In the genomic region with DNA sequence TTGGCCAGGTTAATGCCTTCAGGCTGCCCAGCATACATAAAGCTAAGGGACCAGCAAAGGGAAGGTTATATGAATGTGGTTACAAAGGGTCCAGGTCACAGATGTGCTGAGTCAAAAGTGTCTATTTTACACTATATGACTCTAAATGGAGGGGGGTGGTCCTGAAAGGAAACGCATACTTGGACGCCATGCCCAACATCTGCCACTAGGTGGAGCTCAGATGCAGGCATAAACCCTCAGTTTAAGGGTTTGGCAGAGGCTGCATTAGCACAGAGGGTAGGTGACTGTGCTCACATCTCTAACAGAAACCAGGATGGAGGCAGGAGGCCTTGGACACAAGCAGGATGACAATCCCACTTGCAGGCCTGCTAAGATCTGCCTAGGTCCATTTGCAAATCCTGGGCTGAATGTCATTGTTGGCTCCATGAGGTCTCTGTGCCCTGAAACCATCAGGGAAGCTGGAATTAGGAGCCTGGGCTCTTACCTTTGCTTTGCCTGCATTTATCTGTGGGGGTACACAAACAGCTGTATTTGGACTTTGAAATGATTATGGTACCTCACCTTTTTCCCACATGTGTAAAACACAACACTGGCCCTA, we compare ENCODE assay signal across 8 cellular contexts. TPM values are rescaled to one million over a fixed set of nuclear protein-coding genes. Genes with fewer than 3 reads are reported as not detected.
DNase-seq lines count a peak whose midpoint lies in the region; ATAC-seq and TF ChIP-seq lines count a peak whose summit lies in the region.

No MANE protein-coding gene starts in this region.

- no peak overlapping the region for H3K4me2 ChIP-seq in osteoblast (ENCODE audit: insufficient read depth, low read length)

- no peak overlapping the region for H3K4me3 Mint-ChIP-seq in activated T-helper 1 cell treated with anti-CD3 and anti-CD28 coated beads, Interleukin-12 subunit alpha, Interleukin-12 subunit beta, Interleukin-2, Interleukin-4 antibody, amounts not matched to agents 30 ng/mL and 10 ng/mL and 1 ng/mL, durations not matched to agents 14 hours and 24 hours and 36 hours

- intact Hi-C loops in activated T-helper 1 cell treated with anti-CD3 and anti-CD28 coated beads, Interleukin-12 subunit alpha, Interleukin-12 subunit beta, Interleukin-2, Interleukin-4 antibody, amounts not matched to agents 30 ng/mL and 10 ng/mL and 1 ng/mL, durations not matched to agents 14 hours and 24 hours and 36 hours (cut with micrococcal nuclease) = loop anchor here (1.0 to 10.0 kb wide), 7 partner anchors 253 to 1863 kb away; no protein-coding TSS in a partner anchor
- intact Hi-C loops in transverse colon (cut with DNase I; ENCODE audit: low total_unique reads) = loop anchor here (5.0 kb wide), 1 partner anchor 1297 kb away; no protein-coding TSS in a partner anchor

- WGBS in transverse colon (ENCODE audit: low coverage in 1 of 2), 2 donors = 0 to 3% methylated on average over 2 of the region's 2 CpGs

- H3K27ac Mint-ChIP-seq in activated T-helper 1 cell treated with anti-CD3 and anti-CD28 coated beads, Interleukin-12 subunit alpha, Interleukin-12 subunit beta, Interleukin-2, Interleukin-4 antibody, amounts not matched to agents 30 ng/mL and 10 ng/mL and 1 ng/mL, durations not matched to agents 14 hours and 24 hours and 36 hours = no peak overlapping the region

- H3K36me3 Mint-ChIP-seq in activated T-helper 1 cell treated with anti-CD3 and anti-CD28 coated beads, Interleukin-12 subunit alpha, Interleukin-12 subunit beta, Interleukin-2, Interleukin-4 antibody, amounts not matched to agents 30 ng/mL and 10 ng/mL and 1 ng/mL, durations not matched to agents 14 hours and 24 hours and 36 hours (ENCODE audit: low read depth) = no peaks in the 10 kb centered on the region

- DNase-seq in AML-193 (lab: John Stamatoyannopoulos, UW) (peak; percentile 74), RKO (ENCODE audit: low spot score) (peak; percentile 63), fibroblast of villous mesenchyme (ENCODE audit: low read depth) (peak; percentile 67), osteoblast (ENCODE audit: insufficient read length, low spot score, missing footprints) (peak; percentile 49), transverse colon (peak; percentile 54)
- DNase-seq in Jurkat, Clone E6-1 (ENCODE audit: low read depth, low spot score) = peak; percentile 60
- peak; percentile 39 for DNase-seq in activated T-helper 1 cell treated with anti-CD3 and anti-CD28 coated beads, Interleukin-12 subunit alpha, Interleukin-12 subunit beta, Interleukin-2, Interleukin-4 antibody, amounts not matched to agents 30 ng/mL and 10 ng/mL and 1 ng/mL, durations not matched to agents 14 hours and 24 hours and 36 hours (ENCODE audit: low spot score)

- no peak for TF ChIP-seq EP300 in transverse colon (IDR thresholded peaks at IDR 0.05; ENCODE audit: low read depth)

- no peaks in the 10 kb centered on the region for H3K4me1 Mint-ChIP-seq in activated T-helper 1 cell treated with anti-CD3 and anti-CD28 coated beads, Interleukin-12 subunit alpha, Interleukin-12 subunit beta, Interleukin-2, Interleukin-4 antibody, amounts not matched to agents 30 ng/mL and 10 ng/mL and 1 ng/mL, durations not matched to agents 14 hours and 24 hours and 36 hours (ENCODE audit: low read depth)

- no peaks in the 10 kb centered on the region for H3K9me3 Mint-ChIP-seq in activated T-helper 1 cell treated with anti-CD3 and anti-CD28 coated beads, Interleukin-12 subunit alpha, Interleukin-12 subunit beta, Interleukin-2, Interleukin-4 antibody, amounts not matched to agents 30 ng/mL and 10 ng/mL and 1 ng/mL, durations not matched to agents 14 hours and 24 hours and 36 hours

- H3K4me3 ChIP-seq in Jurkat, Clone E6-1 (ENCODE audit: low read length) = no peak overlapping the region
- H3K4me3 ChIP-seq in fibroblast of villous mesenchyme (ENCODE audit: low read depth, low read length) = no peak overlapping the region
- H3K4me3 ChIP-seq in osteoblast (ENCODE audit: insufficient read depth, low read length) = no peak overlapping the region
- no peak overlapping the region for H3K4me3 ChIP-seq in transverse colon

- TF ChIP-seq CTCF in fibroblast of villous mesenchyme (IDR thresholded peaks at IDR 0.05; ENCODE audit: insufficient read depth, low read depth, low read length) (peak; percentile 98), osteoblast (IDR thresholded peaks at IDR 0.05; ENCODE audit: extremely low read depth, low read depth, low read length) (peak; percentile 98), transverse colon (IDR thresholded peaks at IDR 0.05) (peak; percentile 78 to 93 (median 91))

- no peak overlapping the region for H3K27ac ChIP-seq in osteoblast (ENCODE audit: low read depth, low read length)
- no peak overlapping the region for H3K27ac ChIP-seq in transverse colon

- H4K20me1 ChIP-seq in osteoblast (ENCODE audit: insufficient read depth, low read length) = no peaks in the 10 kb centered on the region

- H3K79me2 ChIP-seq in osteoblast (ENCODE audit: insufficient read depth, low read length) = no peaks in the 10 kb centered on the region

- no peak overlapping the region for H2AFZ ChIP-seq in osteoblast (ENCODE audit: low read length)

- no peaks in the 10 kb centered on the region for H3K9me3 ChIP-seq in osteoblast (ENCODE audit: low read depth, low read length)
- no peaks in the 10 kb centered on the region for H3K9me3 ChIP-seq in transverse colon

- H3K27me3 Mint-ChIP-seq in activated T-helper 1 cell treated with anti-CD3 and anti-CD28 coated beads, Interleukin-12 subunit alpha, Interleukin-12 subunit beta, Interleukin-2, Interleukin-4 antibody, amounts not matched to agents 30 ng/mL and 10 ng/mL and 1 ng/mL, durations not matched to agents 14 hours and 24 hours and 36 hours (ENCODE audit: insufficient read depth) = peaks cover 4% of the 10 kb centered on the region

- peak; percentile 50 for ATAC-seq in GM18870 (IDR thresholded peaks at IDR 0.05; ENCODE audit: unreplicated experiment)

- H3K27me3 ChIP-seq in osteoblast (ENCODE audit: insufficient read depth, low read length) (peaks cover 2% of the 10 kb centered on the region), transverse colon (no peaks in the 10 kb centered on the region)

- no peaks in the 10 kb centered on the region for H3K36me3 ChIP-seq in osteoblast (ENCODE audit: insufficient read depth, low read length)
- no peaks in the 10 kb centered on the region for H3K36me3 ChIP-seq in transverse colon

- in situ Hi-C loops in transverse colon (cut with MboI; ENCODE audit: low pct_ligation_motif_present in 1 of 4, low pct_unique_long_range_greater_than_20kb in 1 of 4, low sequenced_read_pairs in 3 of 4) = loop anchor here (5.0 to 25.0 kb wide), 10 partner anchors 243 to 1302 kb away; a partner anchor contains a TSS

- H3K4me1 ChIP-seq in osteoblast (ENCODE audit: insufficient read depth, low read length) (peaks cover 3% of the 10 kb centered on the region), transverse colon (peaks cover 0 to 8% (median 0%) of the 10 kb centered on the region in 4 donors)

- no peak for TF ChIP-seq POLR2A in transverse colon (IDR thresholded peaks at IDR 0.05)

RNA-seq across cellular contexts. Expression of a gene that starts 55.8 kb away (rescaled TPM):
- 3.5 TPM for polyA plus RNA-seq in Jurkat, Clone E6-1 (2012; ENCODE audit: insufficient read depth, insufficient read length)
- total RNA-seq in activated T-helper 1 cell treated with anti-CD3 and anti-CD28 coated beads, Interleukin-12 subunit alpha, Interleukin-12 subunit beta, Interleukin-2, Interleukin-4 antibody, amounts not matched to agents 30 ng/mL and 10 ng/mL and 1 ng/mL, durations not matched to agents 14 hours and 24 hours and 36 hours = 18.3 and 19.0 TPM in 2 replicates
- total RNA-seq in fibroblast of villous mesenchyme = 18.0 and 19.0 TPM in 2 replicates
- 21.4 and 23.9 TPM in 2 replicates for total RNA-seq in osteoblast
- 10 to 100 TPM; 11.9 to 21.9 (median 16.2) TPM for total RNA-seq in transverse colon
